ENCODE assay signal across 1 cellular context in the genomic region with DNA sequence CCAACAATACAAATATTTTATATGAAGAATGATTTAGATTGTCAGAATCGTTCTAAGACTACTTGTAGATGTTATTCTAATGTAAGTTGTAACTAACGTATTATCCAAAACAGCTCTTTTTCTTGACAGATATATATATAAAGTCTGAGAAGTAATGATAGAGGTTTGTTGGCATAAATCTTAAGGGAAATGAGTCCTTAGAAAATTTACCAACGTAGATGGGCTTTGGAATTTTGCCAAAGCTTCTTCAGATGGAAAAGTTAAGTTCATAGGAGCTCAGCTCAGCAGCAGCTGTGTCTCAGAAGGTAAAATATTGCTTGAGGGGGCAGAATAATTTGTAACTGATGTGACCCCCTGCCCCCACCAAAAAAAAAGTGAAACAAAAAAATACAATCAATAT.
TF ChIP-seq lines count a peak whose summit lies in the region.

No MANE protein-coding gene starts in this region.

TF ChIP-seq in HepG2, 621 proteins besides CTCF, POLR2A, EP300 and RAD21 (continued from another document):
- no peak for TF ChIP-seq TGIF2 (CRISPR knock-in tag; IDR thresholded peaks at IDR 0.05)
- TF ChIP-seq MTA1 (CRISPR knock-in tag; IDR thresholded peaks at IDR 0.05; ENCODE audit: borderline replicate concordance), result no peak
- TF ChIP-seq HOXA9 (CRISPR knock-in tag; IDR thresholded peaks at IDR 0.05; ENCODE audit: borderline replicate concordance), result no peak
- no peak for TF ChIP-seq HMG20B (CRISPR knock-in tag; conservative IDR thresholded peaks at IDR 0.05)
- TF ChIP-seq GATA4 (IDR thresholded peaks at IDR 0.05; ENCODE audit: borderline replicate concordance, low read depth), result no peak
- TF ChIP-seq, protein P1, sequence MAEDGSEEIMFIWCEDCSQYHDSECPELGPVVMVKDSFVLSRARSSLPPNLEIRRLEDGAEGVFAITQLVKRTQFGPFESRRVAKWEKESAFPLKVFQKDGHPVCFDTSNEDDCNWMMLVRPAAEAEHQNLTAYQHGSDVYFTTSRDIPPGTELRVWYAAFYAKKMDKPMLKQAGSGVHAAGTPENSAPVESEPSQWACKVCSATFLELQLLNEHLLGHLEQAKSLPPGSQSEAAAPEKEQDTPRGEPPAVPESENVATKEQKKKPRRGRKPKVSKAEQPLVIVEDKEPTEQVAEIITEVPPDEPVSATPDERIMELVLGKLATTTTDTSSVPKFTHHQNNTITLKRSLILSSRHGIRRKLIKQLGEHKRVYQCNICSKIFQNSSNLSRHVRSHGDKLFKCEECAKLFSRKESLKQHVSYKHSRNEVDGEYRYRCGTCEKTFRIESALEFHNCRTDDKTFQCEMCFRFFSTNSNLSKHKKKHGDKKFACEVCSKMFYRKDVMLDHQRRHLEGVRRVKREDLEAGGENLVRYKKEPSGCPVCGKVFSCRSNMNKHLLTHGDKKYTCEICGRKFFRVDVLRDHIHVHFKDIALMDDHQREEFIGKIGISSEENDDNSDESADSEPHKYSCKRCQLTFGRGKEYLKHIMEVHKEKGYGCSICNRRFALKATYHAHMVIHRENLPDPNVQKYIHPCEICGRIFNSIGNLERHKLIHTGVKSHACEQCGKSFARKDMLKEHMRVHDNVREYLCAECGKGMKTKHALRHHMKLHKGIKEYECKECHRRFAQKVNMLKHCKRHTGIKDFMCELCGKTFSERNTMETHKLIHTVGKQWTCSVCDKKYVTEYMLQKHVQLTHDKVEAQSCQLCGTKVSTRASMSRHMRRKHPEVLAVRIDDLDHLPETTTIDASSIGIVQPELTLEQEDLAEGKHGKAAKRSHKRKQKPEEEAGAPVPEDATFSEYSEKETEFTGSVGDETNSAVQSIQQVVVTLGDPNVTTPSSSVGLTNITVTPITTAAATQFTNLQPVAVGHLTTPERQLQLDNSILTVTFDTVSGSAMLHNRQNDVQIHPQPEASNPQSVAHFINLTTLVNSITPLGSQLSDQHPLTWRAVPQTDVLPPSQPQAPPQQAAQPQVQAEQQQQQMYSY (CRISPR knock-in tag; IDR thresholded peaks at IDR 0.05), result no peak
- no peak for TF ChIP-seq DMAP1 (CRISPR knock-in tag; IDR thresholded peaks at IDR 0.05)
- no peak for TF ChIP-seq FOXO1 (CRISPR knock-in tag; IDR thresholded peaks at IDR 0.05)
- TF ChIP-seq MIXL1 (CRISPR knock-in tag; IDR thresholded peaks at IDR 0.05), result no peak
- TF ChIP-seq, protein P2, sequence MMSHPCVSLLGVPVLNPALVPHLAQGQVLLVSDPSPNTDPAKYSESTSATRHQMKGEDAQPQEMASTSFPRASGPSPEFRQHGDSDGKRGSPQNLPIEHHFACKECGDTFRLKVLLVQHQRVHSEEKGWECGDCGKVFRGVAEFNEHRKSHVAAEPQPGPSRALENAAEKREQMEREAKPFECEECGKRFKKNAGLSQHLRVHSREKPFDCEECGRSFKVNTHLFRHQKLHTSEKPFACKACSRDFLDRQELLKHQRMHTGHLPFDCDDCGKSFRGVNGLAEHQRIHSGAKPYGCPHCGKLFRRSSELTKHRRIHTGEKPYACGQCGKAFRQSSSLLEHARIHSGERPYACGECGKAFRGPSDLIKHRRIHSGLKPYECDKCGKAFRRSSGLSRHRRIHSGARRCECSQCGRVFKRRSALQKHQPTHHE (CRISPR knock-in tag; IDR thresholded peaks at IDR 0.05; ENCODE audit: borderline replicate concordance), result no peak
- TF ChIP-seq ZKSCAN1 (IDR thresholded peaks at IDR 0.05; ENCODE audit: low read length), result no peak
- TF ChIP-seq, protein P3, sequence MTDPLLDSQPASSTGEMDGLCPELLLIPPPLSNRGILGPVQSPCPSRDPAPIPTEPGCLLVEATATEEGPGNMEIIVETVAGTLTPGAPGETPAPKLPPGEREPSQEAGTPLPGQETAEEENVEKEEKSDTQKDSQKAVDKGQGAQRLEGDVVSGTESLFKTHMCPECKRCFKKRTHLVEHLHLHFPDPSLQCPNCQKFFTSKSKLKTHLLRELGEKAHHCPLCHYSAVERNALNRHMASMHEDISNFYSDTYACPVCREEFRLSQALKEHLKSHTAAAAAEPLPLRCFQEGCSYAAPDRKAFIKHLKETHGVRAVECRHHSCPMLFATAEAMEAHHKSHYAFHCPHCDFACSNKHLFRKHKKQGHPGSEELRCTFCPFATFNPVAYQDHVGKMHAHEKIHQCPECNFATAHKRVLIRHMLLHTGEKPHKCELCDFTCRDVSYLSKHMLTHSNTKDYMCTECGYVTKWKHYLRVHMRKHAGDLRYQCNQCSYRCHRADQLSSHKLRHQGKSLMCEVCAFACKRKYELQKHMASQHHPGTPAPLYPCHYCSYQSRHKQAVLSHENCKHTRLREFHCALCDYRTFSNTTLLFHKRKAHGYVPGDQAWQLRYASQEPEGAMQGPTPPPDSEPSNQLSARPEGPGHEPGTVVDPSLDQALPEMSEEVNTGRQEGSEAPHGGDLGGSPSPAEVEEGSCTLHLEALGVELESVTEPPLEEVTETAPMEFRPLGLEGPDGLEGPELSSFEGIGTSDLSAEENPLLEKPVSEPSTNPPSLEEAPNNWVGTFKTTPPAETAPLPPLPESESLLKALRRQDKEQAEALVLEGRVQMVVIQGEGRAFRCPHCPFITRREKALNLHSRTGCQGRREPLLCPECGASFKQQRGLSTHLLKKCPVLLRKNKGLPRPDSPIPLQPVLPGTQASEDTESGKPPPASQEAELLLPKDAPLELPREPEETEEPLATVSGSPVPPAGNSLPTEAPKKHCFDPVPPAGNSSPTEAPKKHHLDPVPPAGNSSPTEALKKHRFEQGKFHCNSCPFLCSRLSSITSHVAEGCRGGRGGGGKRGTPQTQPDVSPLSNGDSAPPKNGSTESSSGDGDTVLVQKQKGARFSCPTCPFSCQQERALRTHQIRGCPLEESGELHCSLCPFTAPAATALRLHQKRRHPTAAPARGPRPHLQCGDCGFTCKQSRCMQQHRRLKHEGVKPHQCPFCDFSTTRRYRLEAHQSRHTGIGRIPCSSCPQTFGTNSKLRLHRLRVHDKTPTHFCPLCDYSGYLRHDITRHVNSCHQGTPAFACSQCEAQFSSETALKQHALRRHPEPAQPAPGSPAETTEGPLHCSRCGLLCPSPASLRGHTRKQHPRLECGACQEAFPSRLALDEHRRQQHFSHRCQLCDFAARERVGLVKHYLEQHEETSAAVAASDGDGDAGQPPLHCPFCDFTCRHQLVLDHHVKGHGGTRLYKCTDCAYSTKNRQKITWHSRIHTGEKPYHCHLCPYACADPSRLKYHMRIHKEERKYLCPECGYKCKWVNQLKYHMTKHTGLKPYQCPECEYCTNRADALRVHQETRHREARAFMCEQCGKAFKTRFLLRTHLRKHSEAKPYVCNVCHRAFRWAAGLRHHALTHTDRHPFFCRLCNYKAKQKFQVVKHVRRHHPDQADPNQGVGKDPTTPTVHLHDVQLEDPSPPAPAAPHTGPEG (CRISPR knock-in tag; IDR thresholded peaks at IDR 0.05), result no peak
- TF ChIP-seq, protein P4, sequence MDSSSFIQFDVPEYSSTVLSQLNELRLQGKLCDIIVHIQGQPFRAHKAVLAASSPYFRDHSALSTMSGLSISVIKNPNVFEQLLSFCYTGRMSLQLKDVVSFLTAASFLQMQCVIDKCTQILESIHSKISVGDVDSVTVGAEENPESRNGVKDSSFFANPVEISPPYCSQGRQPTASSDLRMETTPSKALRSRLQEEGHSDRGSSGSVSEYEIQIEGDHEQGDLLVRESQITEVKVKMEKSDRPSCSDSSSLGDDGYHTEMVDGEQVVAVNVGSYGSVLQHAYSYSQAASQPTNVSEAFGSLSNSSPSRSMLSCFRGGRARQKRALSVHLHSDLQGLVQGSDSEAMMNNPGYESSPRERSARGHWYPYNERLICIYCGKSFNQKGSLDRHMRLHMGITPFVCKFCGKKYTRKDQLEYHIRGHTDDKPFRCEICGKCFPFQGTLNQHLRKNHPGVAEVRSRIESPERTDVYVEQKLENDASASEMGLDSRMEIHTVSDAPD (CRISPR knock-in tag; IDR thresholded peaks at IDR 0.05), result no peak
